Comparison of ENCODE assay signal across 25 cellular contexts in the genomic region with DNA sequence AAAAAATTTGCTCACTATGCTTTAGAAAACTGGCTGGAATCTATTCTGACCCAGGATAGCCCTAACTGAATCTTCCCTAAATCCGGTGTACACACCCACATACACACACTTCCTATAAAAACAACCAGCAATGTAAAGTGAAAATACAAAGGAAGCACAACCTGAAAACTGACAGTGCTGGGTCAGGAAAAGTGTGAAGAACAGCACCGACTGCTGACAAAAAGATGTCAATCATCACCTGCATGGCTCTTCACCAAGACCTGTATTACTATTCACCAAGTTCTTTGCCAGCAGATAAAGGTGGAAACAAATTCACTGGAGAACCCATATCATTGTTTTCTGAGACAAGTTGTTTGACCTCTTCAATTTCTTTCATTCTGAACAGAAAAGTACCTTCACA.
"Had no signal": no experiment of that assay in that cellular context is flagged by ENCODE, and none has a peak within 500 bp of the region (broad histone marks: within the 10 kb centered on the region; RNA-seq: fewer than 3 reads in every experiment).

No MANE protein-coding gene starts in this region.

- H3K27ac ChIP-seq: coronary artery, epithelial cell of prostate, esophagus squamous epithelium, left ventricle myocardium inferior, lower lobe of right lung, neural progenitor cell, ovary, right atrium auricular region, stomach, thoracic aorta, transverse colon had no signal

- ATAC-seq: left cardiac atrium; lower lobe of right lung; natural killer cell treated with Interleukin-12 subunit alpha and Interleukin-12 subunit beta and Interleukin-15 and Interleukin-18, amount 100 ng/mL, for 72 hours had no signal

- FAIRE-seq: endometrium, kidney, small intestine had no signal

- DNase-seq: effector memory CD4-positive, alpha-beta T cell; esophagus squamous epithelium; foreskin fibroblast; immature natural killer cell; kidney; left cardiac atrium; left ventricle myocardium inferior; lower lobe of right lung; mesenchymal stem cell; midbrain; nucleus accumbens; ovary; small intestine; stimulated activated CD4-positive, alpha-beta T cell treated with anti-CD3 and anti-CD28 coated beads, Interleukin-12 subunit alpha, Interleukin-12 subunit beta, amount 100 ng/mL, for 4 hours; stimulated activated naive CD4-positive, alpha-beta T cell; stomach; substantia nigra; transverse colon had no signal

- H3K4me3 ChIP-seq: coronary artery, esophagus squamous epithelium, left ventricle myocardium inferior, lower lobe of right lung, neural progenitor cell, ovary, right atrium auricular region, stomach, thoracic aorta, transverse colon had no signal
